ENCODE assay signal across 19 cellular contexts in the genomic region with DNA sequence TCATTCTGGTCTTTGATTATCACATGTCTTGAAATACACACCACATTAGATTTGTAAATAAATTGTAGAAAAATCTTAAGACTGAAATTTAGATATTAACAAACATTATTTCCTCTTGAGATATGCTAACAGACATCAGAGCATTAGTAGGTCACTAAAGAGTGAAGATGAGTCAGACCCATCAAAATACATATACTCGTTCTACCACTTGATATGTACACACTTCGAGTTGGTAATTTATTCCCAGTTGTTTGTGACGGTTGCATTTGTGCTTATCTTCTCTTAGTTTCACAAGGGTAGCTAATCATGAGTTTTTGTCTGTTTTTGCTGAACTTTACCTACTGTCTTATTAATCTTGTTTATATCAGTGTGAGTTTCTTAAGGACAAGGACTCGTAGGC.
"Had no signal": no experiment of that assay in that cellular context is flagged by ENCODE, and none has a peak within 500 bp of the region (broad histone marks: within the 10 kb centered on the region; RNA-seq: fewer than 3 reads in every experiment).

No MANE protein-coding gene starts in this region.

- DNase-seq: activated CD4-positive, alpha-beta memory T cell treated with anti-CD3 and anti-CD28 coated beads for 36 hours; activated CD4-positive, alpha-beta T cell treated with anti-CD3 and anti-CD28 coated beads for 48 hours; activated naive CD4-positive, alpha-beta T cell treated with anti-CD3 and anti-CD28 coated beads for 36 hours; activated naive CD8-positive, alpha-beta T cell treated with anti-CD3 and anti-CD28 coated beads, Interleukin-2, amount 10 ng/mL, durations not matched to agents 7 days and 5 days; activated T-cell treated with anti-CD3 and anti-CD28 coated beads, Interleukin-2, amount 50 U/mL, for 48 hours; foreskin fibroblast; heart right ventricle; naive thymus-derived CD8-positive, alpha-beta T cell; nucleus accumbens; posterior cingulate gyrus; small intestine; stimulated activated CD4-positive, alpha-beta T cell treated with anti-CD3 and anti-CD28 coated beads, Interleukin-15, amount 100 ng/mL, for 24 hours; stomach; uterus had no signal

- H3K4me1 ChIP-seq: uterus had no signal

- H3K9me3 ChIP-seq: stomach, uterus had no signal

- H3K4me3 ChIP-seq: coronary artery, heart right ventricle, lung, stomach, suprapubic skin, tibial nerve, uterus had no signal

- H3K27ac ChIP-seq: coronary artery, heart right ventricle, stomach, suprapubic skin, tibial nerve, uterus had no signal

- H3K27me3 ChIP-seq: heart right ventricle, stomach, suprapubic skin, tibial nerve, uterus had no signal

- ATAC-seq: naive thymus-derived CD8-positive, alpha-beta T cell; stimulated activated memory B cell treated with anti-CD40 and anti-IgM and Interleukin-4, amounts not matched to agents 10 μg/mL and 1 μg/mL and 100 μg/mL, for 72 hours had no signal

- H3K36me3 ChIP-seq: heart right ventricle, stomach, suprapubic skin, tibial nerve, uterus had no signal
